16 cellular contexts compared by ENCODE assay signal in genomic region chr14:58969951-58970751, GRCh38.
DNase-seq lines count a peak whose midpoint lies in the region; ATAC-seq and TF ChIP-seq lines count a peak whose summit lies in the region.
"Had no signal": no experiment of that assay in that cellular context is flagged by ENCODE, and none has a peak within 500 bp of the region (broad histone marks: within the 10 kb centered on the region; RNA-seq: fewer than 3 reads in every experiment).

No MANE protein-coding gene starts in this region.

- peak overlapping the region; percentile 49 for H2AFZ ChIP-seq in H9 (ENCODE audit: low read length)

- no peak for TF ChIP-seq CTCF in AG10803 (conservative IDR thresholded peaks at IDR 0.05; ENCODE audit: low read length)
- TF ChIP-seq CTCF in H9 (conservative IDR thresholded peaks at IDR 0.05), result no peak

- H3K23ac ChIP-seq in H9 (ENCODE audit: insufficient read length, low read depth, low read length), result no peak overlapping the region

- H2BK120ac ChIP-seq in H9 (ENCODE audit: low read depth, low read length, poor library complexity, severe bottlenecking), result no peak overlapping the region

- 0 out of 2 replicates have a peak overlapping the region, but pooled peaks have one; percentile 37 for H3K14ac ChIP-seq in H9 (ENCODE audit: insufficient read depth, low read length)

- no peaks in the 10 kb centered on the region; a peak in 1 of 5 replicates for H3K9me3 Mint-ChIP-seq in H9
- H3K9me3 Mint-ChIP-seq: activated CD4-positive, alpha-beta T cell treated with anti-CD3 and anti-CD28 coated beads, Interleukin-2, amount 10 ng/mL, durations not matched to agents 24 days and 14 days; dendritic cell treated with granulocyte-macrophage colony-stimulating factor and Interleukin-4, amounts not matched to agents 40 ng/mL and 50 ng/mL, for 4 days had no signal

- no peak overlapping the region for H3K4ac ChIP-seq in H9 (ENCODE audit: low read depth, low read length)

- no peak overlapping the region for H4K91ac ChIP-seq in H9 (ENCODE audit: insufficient read length, low read depth, low read length)

- no peaks in the 10 kb centered on the region for H3K4me1 Mint-ChIP-seq in H9
- H3K4me1 Mint-ChIP-seq: activated CD4-positive, alpha-beta T cell treated with anti-CD3 and anti-CD28 coated beads, Interleukin-2, amount 10 ng/mL, durations not matched to agents 24 days and 14 days had no signal

- H3K18ac ChIP-seq in H9 (ENCODE audit: insufficient read length, low read depth, low read length), result peak overlapping the region; percentile 89

- no peak overlapping the region for H3T11ph ChIP-seq in H9 (ENCODE audit: low read length)

- H3K23me2 ChIP-seq in H9 (ENCODE audit: insufficient read length, low read depth, low read length, poor library complexity, severe bottlenecking), result no peaks in the 10 kb centered on the region

- no peak overlapping the region for H3K9ac ChIP-seq in H9 (ENCODE audit: extremely low read depth, insufficient read length, low read length)

- no peaks in the 10 kb centered on the region for H3K79me1 ChIP-seq in H9 (ENCODE audit: insufficient read depth, low read depth, low read length, poor library complexity, severe bottlenecking)

- H4K20me1 ChIP-seq in H9 (ENCODE audit: control insufficient read depth, insufficient read depth, insufficient read length), result no peaks in the 10 kb centered on the region

- no peak overlapping the region for H3K4me3 ChIP-seq in AG10803 (ENCODE audit: low read length)
- H3K4me3 ChIP-seq: SK-N-MC had no signal

- H3K9me3 ChIP-seq in H9 (ENCODE audit: control insufficient read depth, low read depth, low read length), result no peaks in the 10 kb centered on the region

- no CpG with 5 or more reads among the region's 10 CpGs for WGBS in H9 (ENCODE audit: extremely low coverage, insufficient read length, low lambda C conversion rate)

- no peak overlapping the region for H3K4me2 ChIP-seq in H9 (ENCODE audit: insufficient read depth, insufficient read length, low read length)

- DNase-seq in AG10803 (ENCODE audit: low read depth), result peak; percentile 10
- DNase-seq in H9, result peak; percentile 60
- peak; percentile 33 for DNase-seq in iPS-NIHi11 (ENCODE audit: low spot score)
- DNase-seq in HCEC 1CT, result no peak
- no peak for DNase-seq in dedifferentiated amniotic fluid mesenchymal stem cell (ENCODE audit: extremely low spot score)
- DNase-seq: activated CD4-positive, alpha-beta T cell treated with anti-CD3 and anti-CD28 coated beads, Interleukin-2, amount 10 ng/mL, durations not matched to agents 24 days and 14 days; activated gamma-delta T cell; MV-4-11; retina; substantia nigra had no signal

- H3K79me2 ChIP-seq in H9 (ENCODE audit: insufficient read depth, low read length), result no peaks in the 10 kb centered on the region

- H4K8ac ChIP-seq in H9 (replicated peaks; ENCODE audit: insufficient read length, low read depth, low read length), result no peak overlapping the region

- peaks cover 6% of the 10 kb centered on the region for H3K4me1 ChIP-seq in H9 (ENCODE audit: insufficient read depth, low read length)

- no peak overlapping the region for H2BK15ac ChIP-seq in H9 (ENCODE audit: low read depth, low read length)

- ATAC-seq in SK-N-SH treated with all-trans-retinoic acid at 6 μM for 48 hours (peak; percentile 88), HG03460 (IDR thresholded peaks at IDR 0.05; ENCODE audit: unreplicated experiment) (no peak), HG02981 (IDR thresholded peaks at IDR 0.05; ENCODE audit: unreplicated experiment) (no peak)

- H2BK12ac ChIP-seq in H9 (ENCODE audit: insufficient read length, low read depth, low read length), result no peak overlapping the region

- H2AK5ac ChIP-seq in H9 (ENCODE audit: insufficient read length, low read length), result no peak overlapping the region

- no peaks in the 10 kb centered on the region for H3K27me3 Mint-ChIP-seq in H9 (ENCODE audit: low read depth)
- H3K27me3 Mint-ChIP-seq: activated CD4-positive, alpha-beta T cell treated with anti-CD3 and anti-CD28 coated beads, Interleukin-2, amount 10 ng/mL, durations not matched to agents 24 days and 14 days; dendritic cell treated with granulocyte-macrophage colony-stimulating factor and Interleukin-4, amounts not matched to agents 40 ng/mL and 50 ng/mL, for 4 days had no signal

- no peak overlapping the region for H2BK5ac ChIP-seq in H9 (ENCODE audit: insufficient read length, low read length)

- H3K27ac ChIP-seq in H9 (ENCODE audit: insufficient read length, low read depth, low read length), result peak overlapping the region; percentile 10
- H3K27ac ChIP-seq: HL-60, SK-N-MC had no signal

- no peak overlapping the region for H4K5ac ChIP-seq in H9 (ENCODE audit: insufficient read length, low read depth, low read length)

- H2BK20ac ChIP-seq in H9 (ENCODE audit: low read depth, low read length, poor library complexity, severe bottlenecking), result no peak overlapping the region

- H3K36me3 Mint-ChIP-seq in H9 (ENCODE audit: insufficient read depth in 1 of 3, low read depth in 3 of 3), result no peaks in the 10 kb centered on the region

- H3K27me3 ChIP-seq in H9 (ENCODE audit: insufficient read depth, low read length), result no peaks in the 10 kb centered on the region

- H3K56ac ChIP-seq in H9 (ENCODE audit: insufficient read length, low read depth, low read length), result no peak overlapping the region

- H3K4me3 Mint-ChIP-seq in H9, result no peak overlapping the region
- H3K4me3 Mint-ChIP-seq: activated CD4-positive, alpha-beta T cell treated with anti-CD3 and anti-CD28 coated beads, Interleukin-2, amount 10 ng/mL, durations not matched to agents 24 days and 14 days; dendritic cell treated with granulocyte-macrophage colony-stimulating factor and Interleukin-4, amounts not matched to agents 40 ng/mL and 50 ng/mL, for 4 days had no signal

- H3K27ac Mint-ChIP-seq in H9, result peak overlapping the region; percentile 74 to 90 (median 83); a peak in 5 of 7 replicates
- H3K27ac Mint-ChIP-seq: activated CD4-positive, alpha-beta T cell treated with anti-CD3 and anti-CD28 coated beads, Interleukin-2, amount 10 ng/mL, durations not matched to agents 24 days and 14 days; dendritic cell treated with granulocyte-macrophage colony-stimulating factor and Interleukin-4, amounts not matched to agents 40 ng/mL and 50 ng/mL, for 4 days had no signal

TF ChIP-seq in SK-N-SH treated with all-trans-retinoic acid at 6 μM for 48 hours, 23 proteins besides CTCF, POLR2A, EP300 and RAD21:
- TF ChIP-seq CSRNP3 (CRISPR knock-in tag; IDR thresholded peaks at IDR 0.05) (no peak), ZFP30 (CRISPR knock-in tag; IDR thresholded peaks at IDR 0.05) (no peak), OSR1 (CRISPR knock-in tag; IDR thresholded peaks at IDR 0.05) (no peak), ZNF565 (CRISPR knock-in tag; conservative IDR thresholded peaks at IDR 0.05; ENCODE audit: low read depth) (no peak), GLIS3 (CRISPR knock-in tag; IDR thresholded peaks at IDR 0.05) (no peak), ZNF8 (CRISPR knock-in tag; IDR thresholded peaks at IDR 0.05) (no peak)

Comparison
In these comparisons a context has a peak if more than half of its experiments do, and no peak if none do; other contexts are left out.
1. DNase-seq: peak in AG10803 (single experiment), H9 (single experiment) and iPS-NIHi11 (single experiment); none in HCEC 1CT (single experiment) and dedifferentiated amniotic fluid mesenchymal stem cell (single experiment).